1 cellular context compared by ENCODE assay signal in genomic region chr2:57330447-57330846, GRCh38.
TF ChIP-seq lines count a peak whose summit lies in the region.

No MANE protein-coding gene starts in this region.

TF ChIP-seq in GM23338, 12 proteins besides CTCF, POLR2A, EP300 and RAD21 (continued from another document):
- TF ChIP-seq, protein P1, sequence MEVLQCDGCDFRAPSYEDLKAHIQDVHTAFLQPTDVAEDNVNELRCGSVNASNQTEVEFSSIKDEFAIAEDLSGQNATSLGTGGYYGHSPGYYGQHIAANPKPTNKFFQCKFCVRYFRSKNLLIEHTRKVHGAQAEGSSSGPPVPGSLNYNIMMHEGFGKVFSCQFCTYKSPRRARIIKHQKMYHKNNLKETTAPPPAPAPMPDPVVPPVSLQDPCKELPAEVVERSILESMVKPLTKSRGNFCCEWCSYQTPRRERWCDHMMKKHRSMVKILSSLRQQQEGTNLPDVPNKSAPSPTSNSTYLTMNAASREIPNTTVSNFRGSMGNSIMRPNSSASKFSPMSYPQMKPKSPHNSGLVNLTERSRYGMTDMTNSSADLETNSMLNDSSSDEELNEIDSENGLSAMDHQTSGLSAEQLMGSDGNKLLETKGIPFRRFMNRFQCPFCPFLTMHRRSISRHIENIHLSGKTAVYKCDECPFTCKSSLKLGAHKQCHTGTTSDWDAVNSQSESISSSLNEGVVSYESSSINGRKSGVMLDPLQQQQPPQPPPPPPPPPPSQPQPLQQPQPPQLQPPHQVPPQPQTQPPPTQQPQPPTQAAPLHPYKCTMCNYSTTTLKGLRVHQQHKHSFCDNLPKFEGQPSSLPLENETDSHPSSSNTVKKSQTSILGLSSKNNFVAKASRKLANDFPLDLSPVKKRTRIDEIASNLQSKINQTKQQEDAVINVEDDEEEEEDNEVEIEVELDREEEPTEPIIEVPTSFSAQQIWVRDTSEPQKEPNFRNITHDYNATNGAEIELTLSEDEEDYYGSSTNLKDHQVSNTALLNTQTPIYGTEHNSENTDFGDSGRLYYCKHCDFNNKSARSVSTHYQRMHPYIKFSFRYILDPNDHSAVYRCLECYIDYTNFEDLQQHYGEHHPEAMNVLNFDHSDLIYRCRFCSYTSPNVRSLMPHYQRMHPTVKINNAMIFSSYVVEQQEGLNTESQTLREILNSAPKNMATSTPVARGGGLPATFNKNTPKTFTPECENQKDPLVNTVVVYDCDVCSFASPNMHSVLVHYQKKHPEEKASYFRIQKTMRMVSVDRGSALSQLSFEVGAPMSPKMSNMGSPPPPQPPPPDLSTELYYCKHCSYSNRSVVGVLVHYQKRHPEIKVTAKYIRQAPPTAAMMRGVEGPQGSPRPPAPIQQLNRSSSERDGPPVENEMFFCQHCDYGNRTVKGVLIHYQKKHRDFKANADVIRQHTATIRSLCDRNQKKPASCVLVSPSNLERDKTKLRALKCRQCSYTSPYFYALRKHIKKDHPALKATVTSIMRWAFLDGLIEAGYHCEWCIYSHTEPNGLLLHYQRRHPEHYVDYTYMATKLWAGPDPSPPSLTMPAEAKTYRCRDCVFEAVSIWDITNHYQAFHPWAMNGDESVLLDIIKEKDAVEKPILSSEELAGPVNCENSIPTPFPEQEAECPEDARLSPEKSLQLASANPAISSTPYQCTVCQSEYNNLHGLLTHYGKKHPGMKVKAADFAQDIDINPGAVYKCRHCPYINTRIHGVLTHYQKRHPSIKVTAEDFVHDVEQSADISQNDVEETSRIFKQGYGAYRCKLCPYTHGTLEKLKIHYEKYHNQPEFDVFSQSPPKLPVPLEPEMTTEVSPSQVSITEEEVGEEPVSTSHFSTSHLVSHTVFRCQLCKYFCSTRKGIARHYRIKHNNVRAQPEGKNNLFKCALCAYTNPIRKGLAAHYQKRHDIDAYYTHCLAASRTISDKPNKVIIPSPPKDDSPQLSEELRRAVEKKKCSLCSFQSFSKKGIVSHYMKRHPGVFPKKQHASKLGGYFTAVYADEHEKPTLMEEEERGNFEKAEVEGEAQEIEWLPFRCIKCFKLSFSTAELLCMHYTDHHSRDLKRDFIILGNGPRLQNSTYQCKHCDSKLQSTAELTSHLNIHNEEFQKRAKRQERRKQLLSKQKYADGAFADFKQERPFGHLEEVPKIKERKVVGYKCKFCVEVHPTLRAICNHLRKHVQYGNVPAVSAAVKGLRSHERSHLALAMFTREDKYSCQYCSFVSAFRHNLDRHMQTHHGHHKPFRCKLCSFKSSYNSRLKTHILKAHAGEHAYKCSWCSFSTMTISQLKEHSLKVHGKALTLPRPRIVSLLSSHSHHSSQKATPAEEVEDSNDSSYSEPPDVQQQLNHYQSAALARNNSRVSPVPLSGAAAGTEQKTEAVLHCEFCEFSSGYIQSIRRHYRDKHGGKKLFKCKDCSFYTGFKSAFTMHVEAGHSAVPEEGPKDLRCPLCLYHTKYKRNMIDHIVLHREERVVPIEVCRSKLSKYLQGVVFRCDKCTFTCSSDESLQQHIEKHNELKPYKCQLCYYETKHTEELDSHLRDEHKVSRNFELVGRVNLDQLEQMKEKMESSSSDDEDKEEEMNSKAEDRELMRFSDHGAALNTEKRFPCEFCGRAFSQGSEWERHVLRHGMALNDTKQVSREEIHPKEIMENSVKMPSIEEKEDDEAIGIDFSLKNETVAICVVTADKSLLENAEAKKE (CRISPR knock-in tag; IDR thresholded peaks at IDR 0.05): no peak
TF ChIP-seq in GM23338: peak in this region for 0.
